In the genomic region with DNA sequence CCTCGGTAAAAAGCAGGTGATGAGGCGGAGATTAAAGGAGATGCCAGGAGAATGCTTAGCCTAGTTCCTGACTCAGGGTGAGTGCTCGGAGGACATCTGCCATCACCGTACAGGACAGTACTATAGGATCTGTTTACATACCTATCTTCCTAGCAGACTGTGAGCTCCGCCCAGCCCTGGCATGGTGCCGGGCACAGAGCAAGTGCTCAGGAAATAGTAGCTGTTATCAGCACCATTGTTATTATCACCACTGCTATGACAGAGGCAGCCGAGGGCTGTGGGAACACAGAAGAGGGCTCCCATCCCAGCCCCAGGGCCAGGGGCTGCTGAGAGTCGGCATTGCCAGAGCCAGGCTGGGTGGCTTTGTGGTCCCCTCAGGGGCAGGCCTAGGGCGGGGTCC, we compare ENCODE assay signal across 2 cellular contexts.
A peak's percentile ranks its signal among the peaks of the same experiment; 100 is the strongest.
TF ChIP-seq lines count a peak whose summit lies in the region.

No MANE protein-coding gene starts in this region.

TF ChIP-seq in SK-N-SH, 30 proteins besides CTCF, POLR2A, EP300 and RAD21:
- TF ChIP-seq TEAD4 (IDR thresholded peaks at IDR 0.05; ENCODE audit: borderline replicate concordance, insufficient read depth) (no peak), GATA2 (CRISPR knock-in tag; IDR thresholded peaks at IDR 0.05) (peak; percentile 35; the same call in 1 of the 2 replicates), SMC3 (IDR thresholded peaks at IDR 0.05; ENCODE audit: low read depth, low read length) (no peak), ELF1 (IDR thresholded peaks at IDR 0.05) (no peak)
- TF ChIP-seq, protein P1, sequence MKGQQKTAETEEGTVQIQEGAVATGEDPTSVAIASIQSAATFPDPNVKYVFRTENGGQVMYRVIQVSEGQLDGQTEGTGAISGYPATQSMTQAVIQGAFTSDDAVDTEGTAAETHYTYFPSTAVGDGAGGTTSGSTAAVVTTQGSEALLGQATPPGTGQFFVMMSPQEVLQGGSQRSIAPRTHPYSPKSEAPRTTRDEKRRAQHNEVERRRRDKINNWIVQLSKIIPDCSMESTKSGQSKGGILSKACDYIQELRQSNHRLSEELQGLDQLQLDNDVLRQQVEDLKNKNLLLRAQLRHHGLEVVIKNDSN (IDR thresholded peaks at IDR 0.05; ENCODE audit: borderline replicate concordance, low read depth): no peak

TF ChIP-seq in SK-N-SH treated with all-trans-retinoic acid at 6 μM for 48 hours, 23 proteins besides CTCF, POLR2A, EP300 and RAD21:
- TF ChIP-seq, protein P2, sequence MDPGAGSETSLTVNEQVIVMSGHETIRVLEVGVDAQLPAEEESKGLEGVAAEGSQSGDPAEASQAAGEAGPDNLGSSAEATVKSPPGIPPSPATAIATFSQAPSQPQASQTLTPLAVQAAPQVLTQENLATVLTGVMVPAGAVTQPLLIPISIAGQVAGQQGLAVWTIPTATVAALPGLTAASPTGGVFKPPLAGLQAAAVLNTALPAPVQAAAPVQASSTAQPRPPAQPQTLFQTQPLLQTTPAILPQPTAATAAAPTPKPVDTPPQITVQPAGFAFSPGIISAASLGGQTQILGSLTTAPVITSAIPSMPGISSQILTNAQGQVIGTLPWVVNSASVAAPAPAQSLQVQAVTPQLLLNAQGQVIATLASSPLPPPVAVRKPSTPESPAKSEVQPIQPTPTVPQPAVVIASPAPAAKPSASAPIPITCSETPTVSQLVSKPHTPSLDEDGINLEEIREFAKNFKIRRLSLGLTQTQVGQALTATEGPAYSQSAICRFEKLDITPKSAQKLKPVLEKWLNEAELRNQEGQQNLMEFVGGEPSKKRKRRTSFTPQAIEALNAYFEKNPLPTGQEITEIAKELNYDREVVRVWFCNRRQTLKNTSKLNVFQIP (CRISPR knock-in tag; IDR thresholded peaks at IDR 0.05; ENCODE audit: borderline replicate concordance, low read depth): no peak
- no peak for TF ChIP-seq CSDC2 (CRISPR knock-in tag; IDR thresholded peaks at IDR 0.05)
- no peak for TF ChIP-seq ARNTL (CRISPR knock-in tag; IDR thresholded peaks at IDR 0.05; ENCODE audit: borderline replicate concordance, low read depth)
- no peak for TF ChIP-seq TOX (CRISPR knock-in tag; IDR thresholded peaks at IDR 0.05; ENCODE audit: borderline replicate concordance)
- TF ChIP-seq ZNF565 (CRISPR knock-in tag; conservative IDR thresholded peaks at IDR 0.05; ENCODE audit: low read depth): no peak
- no peak for TF ChIP-seq RARB (CRISPR knock-in tag; IDR thresholded peaks at IDR 0.05)
- TF ChIP-seq PPARA (CRISPR knock-in tag; IDR thresholded peaks at IDR 0.05; ENCODE audit: borderline replicate concordance): no peak
- no peak for TF ChIP-seq SNAI2 (CRISPR knock-in tag; IDR thresholded peaks at IDR 0.05)
- no peak for TF ChIP-seq ZNF8 (CRISPR knock-in tag; IDR thresholded peaks at IDR 0.05)
- no peak for TF ChIP-seq ZFP3 (CRISPR knock-in tag; IDR thresholded peaks at IDR 0.05)
- TF ChIP-seq, protein P3, sequence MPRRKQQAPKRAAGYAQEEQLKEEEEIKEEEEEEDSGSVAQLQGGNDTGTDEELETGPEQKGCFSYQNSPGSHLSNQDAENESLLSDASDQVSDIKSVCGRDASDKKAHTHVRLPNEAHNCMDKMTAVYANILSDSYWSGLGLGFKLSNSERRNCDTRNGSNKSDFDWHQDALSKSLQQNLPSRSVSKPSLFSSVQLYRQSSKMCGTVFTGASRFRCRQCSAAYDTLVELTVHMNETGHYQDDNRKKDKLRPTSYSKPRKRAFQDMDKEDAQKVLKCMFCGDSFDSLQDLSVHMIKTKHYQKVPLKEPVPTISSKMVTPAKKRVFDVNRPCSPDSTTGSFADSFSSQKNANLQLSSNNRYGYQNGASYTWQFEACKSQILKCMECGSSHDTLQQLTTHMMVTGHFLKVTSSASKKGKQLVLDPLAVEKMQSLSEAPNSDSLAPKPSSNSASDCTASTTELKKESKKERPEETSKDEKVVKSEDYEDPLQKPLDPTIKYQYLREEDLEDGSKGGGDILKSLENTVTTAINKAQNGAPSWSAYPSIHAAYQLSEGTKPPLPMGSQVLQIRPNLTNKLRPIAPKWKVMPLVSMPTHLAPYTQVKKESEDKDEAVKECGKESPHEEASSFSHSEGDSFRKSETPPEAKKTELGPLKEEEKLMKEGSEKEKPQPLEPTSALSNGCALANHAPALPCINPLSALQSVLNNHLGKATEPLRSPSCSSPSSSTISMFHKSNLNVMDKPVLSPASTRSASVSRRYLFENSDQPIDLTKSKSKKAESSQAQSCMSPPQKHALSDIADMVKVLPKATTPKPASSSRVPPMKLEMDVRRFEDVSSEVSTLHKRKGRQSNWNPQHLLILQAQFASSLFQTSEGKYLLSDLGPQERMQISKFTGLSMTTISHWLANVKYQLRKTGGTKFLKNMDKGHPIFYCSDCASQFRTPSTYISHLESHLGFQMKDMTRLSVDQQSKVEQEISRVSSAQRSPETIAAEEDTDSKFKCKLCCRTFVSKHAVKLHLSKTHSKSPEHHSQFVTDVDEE (CRISPR knock-in tag; IDR thresholded peaks at IDR 0.05): no peak
- no peak for TF ChIP-seq ZFP30 (CRISPR knock-in tag; IDR thresholded peaks at IDR 0.05)
- TF ChIP-seq GLIS3 (CRISPR knock-in tag; IDR thresholded peaks at IDR 0.05): no peak
- TF ChIP-seq, protein P4, sequence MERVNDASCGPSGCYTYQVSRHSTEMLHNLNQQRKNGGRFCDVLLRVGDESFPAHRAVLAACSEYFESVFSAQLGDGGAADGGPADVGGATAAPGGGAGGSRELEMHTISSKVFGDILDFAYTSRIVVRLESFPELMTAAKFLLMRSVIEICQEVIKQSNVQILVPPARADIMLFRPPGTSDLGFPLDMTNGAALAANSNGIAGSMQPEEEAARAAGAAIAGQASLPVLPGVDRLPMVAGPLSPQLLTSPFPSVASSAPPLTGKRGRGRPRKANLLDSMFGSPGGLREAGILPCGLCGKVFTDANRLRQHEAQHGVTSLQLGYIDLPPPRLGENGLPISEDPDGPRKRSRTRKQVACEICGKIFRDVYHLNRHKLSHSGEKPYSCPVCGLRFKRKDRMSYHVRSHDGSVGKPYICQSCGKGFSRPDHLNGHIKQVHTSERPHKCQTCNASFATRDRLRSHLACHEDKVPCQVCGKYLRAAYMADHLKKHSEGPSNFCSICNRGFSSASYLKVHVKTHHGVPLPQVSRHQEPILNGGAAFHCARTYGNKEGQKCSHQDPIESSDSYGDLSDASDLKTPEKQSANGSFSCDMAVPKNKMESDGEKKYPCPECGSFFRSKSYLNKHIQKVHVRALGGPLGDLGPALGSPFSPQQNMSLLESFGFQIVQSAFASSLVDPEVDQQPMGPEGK (CRISPR knock-in tag; IDR thresholded peaks at IDR 0.05; ENCODE audit: borderline replicate concordance): no peak
- TF ChIP-seq, protein P5, sequence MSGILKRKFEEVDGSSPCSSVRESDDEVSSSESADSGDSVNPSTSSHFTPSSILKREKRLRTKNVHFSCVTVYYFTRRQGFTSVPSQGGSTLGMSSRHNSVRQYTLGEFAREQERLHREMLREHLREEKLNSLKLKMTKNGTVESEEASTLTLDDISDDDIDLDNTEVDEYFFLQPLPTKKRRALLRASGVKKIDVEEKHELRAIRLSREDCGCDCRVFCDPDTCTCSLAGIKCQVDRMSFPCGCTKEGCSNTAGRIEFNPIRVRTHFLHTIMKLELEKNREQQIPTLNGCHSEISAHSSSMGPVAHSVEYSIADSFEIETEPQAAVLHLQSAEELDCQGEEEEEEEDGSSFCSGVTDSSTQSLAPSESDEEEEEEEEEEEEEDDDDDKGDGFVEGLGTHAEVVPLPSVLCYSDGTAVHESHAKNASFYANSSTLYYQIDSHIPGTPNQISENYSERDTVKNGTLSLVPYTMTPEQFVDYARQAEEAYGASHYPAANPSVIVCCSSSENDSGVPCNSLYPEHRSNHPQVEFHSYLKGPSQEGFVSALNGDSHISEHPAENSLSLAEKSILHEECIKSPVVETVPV (CRISPR knock-in tag; IDR thresholded peaks at IDR 0.05): no peak
- no peak for TF ChIP-seq BACH2 (CRISPR knock-in tag; IDR thresholded peaks at IDR 0.05; ENCODE audit: borderline replicate concordance)
- TF ChIP-seq ZNF70 (CRISPR knock-in tag; IDR thresholded peaks at IDR 0.05): no peak
- TF ChIP-seq ZC3H10 (CRISPR knock-in tag; IDR thresholded peaks at IDR 0.05): no peak
